ENCODE assay signal across 7 cellular contexts in the genomic region with DNA sequence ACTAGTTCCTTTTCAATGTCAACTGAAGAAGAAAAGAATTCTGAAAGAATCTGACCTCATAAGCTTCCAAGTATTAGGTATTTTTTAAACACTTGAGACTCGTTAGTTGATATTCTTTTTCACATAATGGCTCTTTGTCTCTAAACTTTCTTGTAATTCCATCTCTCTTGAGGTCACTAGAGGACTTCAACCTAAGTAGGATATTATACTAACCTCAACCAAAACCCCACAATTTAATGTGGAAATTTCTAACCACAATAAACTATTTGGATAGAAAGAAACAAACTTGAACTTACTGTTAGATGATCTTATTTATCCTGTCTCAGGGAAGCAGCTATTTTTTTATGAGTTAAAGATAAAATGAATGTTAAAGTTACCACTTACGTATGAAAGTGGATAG.
"Had no signal": no experiment of that assay in that cellular context is flagged by ENCODE, and none has a peak within 500 bp of the region (broad histone marks: within the 10 kb centered on the region; RNA-seq: fewer than 3 reads in every experiment).

No MANE protein-coding gene starts in this region.

- H2AFZ ChIP-seq: GM23248 had no signal

- H3K4me3 Mint-ChIP-seq: H9, IgD-negative memory B cell had no signal

- H3K4me1 Mint-ChIP-seq: IgD-negative memory B cell had no signal

- ATAC-seq: HepG2 had no signal

- H3K27ac ChIP-seq: GM23248 had no signal

- H3K27ac Mint-ChIP-seq: IgD-negative memory B cell had no signal

- H3K4me3 ChIP-seq: GM23248 had no signal

- H3K27me3 Mint-ChIP-seq: IgD-negative memory B cell had no signal

- H3K9ac ChIP-seq: GM23248 had no signal

- DNase-seq: GM23248, GOT3, H9, HCEC 1CT, KBM-7 had no signal

- H3K36me3 Mint-ChIP-seq: IgD-negative memory B cell had no signal
